Comparison of ENCODE assay signal across 1 cellular context in genomic region chr13:71754407-71754974, GRCh38.
TF ChIP-seq lines count a peak whose summit lies in the region.

No MANE protein-coding gene starts in this region.

TF ChIP-seq in GM23338, 12 proteins besides CTCF, POLR2A, EP300 and RAD21 (continued from another document):
- TF ChIP-seq, protein P1, sequence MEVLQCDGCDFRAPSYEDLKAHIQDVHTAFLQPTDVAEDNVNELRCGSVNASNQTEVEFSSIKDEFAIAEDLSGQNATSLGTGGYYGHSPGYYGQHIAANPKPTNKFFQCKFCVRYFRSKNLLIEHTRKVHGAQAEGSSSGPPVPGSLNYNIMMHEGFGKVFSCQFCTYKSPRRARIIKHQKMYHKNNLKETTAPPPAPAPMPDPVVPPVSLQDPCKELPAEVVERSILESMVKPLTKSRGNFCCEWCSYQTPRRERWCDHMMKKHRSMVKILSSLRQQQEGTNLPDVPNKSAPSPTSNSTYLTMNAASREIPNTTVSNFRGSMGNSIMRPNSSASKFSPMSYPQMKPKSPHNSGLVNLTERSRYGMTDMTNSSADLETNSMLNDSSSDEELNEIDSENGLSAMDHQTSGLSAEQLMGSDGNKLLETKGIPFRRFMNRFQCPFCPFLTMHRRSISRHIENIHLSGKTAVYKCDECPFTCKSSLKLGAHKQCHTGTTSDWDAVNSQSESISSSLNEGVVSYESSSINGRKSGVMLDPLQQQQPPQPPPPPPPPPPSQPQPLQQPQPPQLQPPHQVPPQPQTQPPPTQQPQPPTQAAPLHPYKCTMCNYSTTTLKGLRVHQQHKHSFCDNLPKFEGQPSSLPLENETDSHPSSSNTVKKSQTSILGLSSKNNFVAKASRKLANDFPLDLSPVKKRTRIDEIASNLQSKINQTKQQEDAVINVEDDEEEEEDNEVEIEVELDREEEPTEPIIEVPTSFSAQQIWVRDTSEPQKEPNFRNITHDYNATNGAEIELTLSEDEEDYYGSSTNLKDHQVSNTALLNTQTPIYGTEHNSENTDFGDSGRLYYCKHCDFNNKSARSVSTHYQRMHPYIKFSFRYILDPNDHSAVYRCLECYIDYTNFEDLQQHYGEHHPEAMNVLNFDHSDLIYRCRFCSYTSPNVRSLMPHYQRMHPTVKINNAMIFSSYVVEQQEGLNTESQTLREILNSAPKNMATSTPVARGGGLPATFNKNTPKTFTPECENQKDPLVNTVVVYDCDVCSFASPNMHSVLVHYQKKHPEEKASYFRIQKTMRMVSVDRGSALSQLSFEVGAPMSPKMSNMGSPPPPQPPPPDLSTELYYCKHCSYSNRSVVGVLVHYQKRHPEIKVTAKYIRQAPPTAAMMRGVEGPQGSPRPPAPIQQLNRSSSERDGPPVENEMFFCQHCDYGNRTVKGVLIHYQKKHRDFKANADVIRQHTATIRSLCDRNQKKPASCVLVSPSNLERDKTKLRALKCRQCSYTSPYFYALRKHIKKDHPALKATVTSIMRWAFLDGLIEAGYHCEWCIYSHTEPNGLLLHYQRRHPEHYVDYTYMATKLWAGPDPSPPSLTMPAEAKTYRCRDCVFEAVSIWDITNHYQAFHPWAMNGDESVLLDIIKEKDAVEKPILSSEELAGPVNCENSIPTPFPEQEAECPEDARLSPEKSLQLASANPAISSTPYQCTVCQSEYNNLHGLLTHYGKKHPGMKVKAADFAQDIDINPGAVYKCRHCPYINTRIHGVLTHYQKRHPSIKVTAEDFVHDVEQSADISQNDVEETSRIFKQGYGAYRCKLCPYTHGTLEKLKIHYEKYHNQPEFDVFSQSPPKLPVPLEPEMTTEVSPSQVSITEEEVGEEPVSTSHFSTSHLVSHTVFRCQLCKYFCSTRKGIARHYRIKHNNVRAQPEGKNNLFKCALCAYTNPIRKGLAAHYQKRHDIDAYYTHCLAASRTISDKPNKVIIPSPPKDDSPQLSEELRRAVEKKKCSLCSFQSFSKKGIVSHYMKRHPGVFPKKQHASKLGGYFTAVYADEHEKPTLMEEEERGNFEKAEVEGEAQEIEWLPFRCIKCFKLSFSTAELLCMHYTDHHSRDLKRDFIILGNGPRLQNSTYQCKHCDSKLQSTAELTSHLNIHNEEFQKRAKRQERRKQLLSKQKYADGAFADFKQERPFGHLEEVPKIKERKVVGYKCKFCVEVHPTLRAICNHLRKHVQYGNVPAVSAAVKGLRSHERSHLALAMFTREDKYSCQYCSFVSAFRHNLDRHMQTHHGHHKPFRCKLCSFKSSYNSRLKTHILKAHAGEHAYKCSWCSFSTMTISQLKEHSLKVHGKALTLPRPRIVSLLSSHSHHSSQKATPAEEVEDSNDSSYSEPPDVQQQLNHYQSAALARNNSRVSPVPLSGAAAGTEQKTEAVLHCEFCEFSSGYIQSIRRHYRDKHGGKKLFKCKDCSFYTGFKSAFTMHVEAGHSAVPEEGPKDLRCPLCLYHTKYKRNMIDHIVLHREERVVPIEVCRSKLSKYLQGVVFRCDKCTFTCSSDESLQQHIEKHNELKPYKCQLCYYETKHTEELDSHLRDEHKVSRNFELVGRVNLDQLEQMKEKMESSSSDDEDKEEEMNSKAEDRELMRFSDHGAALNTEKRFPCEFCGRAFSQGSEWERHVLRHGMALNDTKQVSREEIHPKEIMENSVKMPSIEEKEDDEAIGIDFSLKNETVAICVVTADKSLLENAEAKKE (CRISPR knock-in tag; IDR thresholded peaks at IDR 0.05): no peak
- TF ChIP-seq ETS1 (IDR thresholded peaks at IDR 0.05): no peak
